In genomic region chr6:69704916-69705315, GRCh38 we compare ENCODE assay signal across 25 cellular contexts.
"Had no signal": no experiment of that assay in that cellular context is flagged by ENCODE, and none has a peak within 500 bp of the region (broad histone marks: within the 10 kb centered on the region; RNA-seq: fewer than 3 reads in every experiment).

No MANE protein-coding gene starts in this region.

- H3K27me3 ChIP-seq: ascending aorta, breast epithelium had no signal

- ATAC-seq: activated naive CD4-positive, alpha-beta T cell treated with anti-CD3 and anti-CD28 coated beads, Interleukin-2, amount 50 U/mL, for 72 hours; activated naive CD8-positive, alpha-beta T cell treated with anti-CD3 and anti-CD28 coated beads, Interleukin-2, amount 50 U/mL, for 24 hours; activated T-cell treated with anti-CD3 and anti-CD28 coated beads, Interleukin-2, amount 50 U/mL, for 4 hours; T-helper 17 cell had no signal

- H3K36me3 ChIP-seq: breast epithelium had no signal

- H3K4me3 ChIP-seq: ascending aorta, breast epithelium had no signal

- DNase-seq: activated B cell treated with CpG ODN at 0.5 μM for 24 hours; activated CD4-positive, alpha-beta T cell treated with anti-CD3 and anti-CD28 coated beads for 1 hour; activated CD4-positive, alpha-beta T cell treated with anti-CD3 and anti-CD28 coated beads, Interleukin-2, amount 10 ng/mL, durations not matched to agents 24 days and 14 days; activated CD4-positive, alpha-beta T cell treated with anti-CD3 and anti-CD28 coated beads, Interleukin-2, amount 50 U/mL, for 48 hours; activated CD8-positive, alpha-beta memory T cell treated with anti-CD3 and anti-CD28 coated beads for 24 hours; activated effector memory CD4-positive, alpha-beta T cell treated with anti-CD3 and anti-CD28 coated beads, Interleukin-2, amount 50 U/mL, for 16 hours; activated naive CD4-positive, alpha-beta T cell treated with Interleukin-2 at 50 U/mL for 16 hours; activated naive CD8-positive, alpha-beta T cell treated with anti-CD3 and anti-CD28 coated beads, Interleukin-2, amount 50 U/mL, for 24 hours; activated T-cell treated with anti-CD3 and anti-CD28 coated beads, Interleukin-2, amount 50 U/mL, for 4 hours; amniotic stem cell; caudate nucleus; MM.1S; NCI-H1105; NCI-H1436; NCI-H1694 treated with DMSO at 0.1 percent for 48 hours; NCI-H2029 treated with DMSO at 0.1 percent for 48 hours; NCI-H510A treated with DMSO at 0.1 percent for 48 hours; NCI-H69; SHP77; T-helper 17 cell; T1000 had no signal

- H3K27ac ChIP-seq: ascending aorta, breast epithelium, KMS-11 had no signal
